1 cellular context compared by ENCODE assay signal in the genomic region with DNA sequence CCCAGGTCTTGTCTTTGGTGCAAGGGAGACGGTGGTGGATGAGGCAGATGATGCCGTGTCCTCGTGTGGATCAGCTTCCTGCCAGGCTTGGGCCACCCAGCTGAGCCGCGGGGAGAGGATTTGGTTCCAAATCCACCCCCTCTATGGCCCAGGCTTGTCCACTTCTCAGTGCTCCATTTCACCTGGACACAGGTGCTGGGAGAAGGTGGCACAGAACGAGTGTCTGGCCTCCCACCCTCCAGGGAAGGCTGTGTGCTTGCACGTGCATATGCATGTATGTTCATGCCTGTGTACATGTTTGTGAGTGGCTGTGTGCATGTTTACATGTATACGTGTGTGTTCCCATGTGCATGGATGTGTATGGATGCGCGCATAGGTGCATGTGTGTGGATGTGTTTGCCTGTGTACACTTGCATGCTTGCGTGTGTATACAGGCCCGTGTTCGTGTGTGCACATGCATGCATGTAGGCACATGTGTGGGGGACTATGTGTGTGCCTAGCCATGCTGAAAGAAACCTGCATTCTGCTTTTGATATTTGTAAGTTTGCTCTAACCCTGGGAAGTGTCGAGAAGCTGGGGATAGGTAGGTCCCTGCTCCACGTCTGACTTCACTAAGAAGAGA.
TF ChIP-seq lines count a peak whose summit lies in the region.

No MANE protein-coding gene starts in this region.

TF ChIP-seq in H1, 55 proteins besides CTCF, POLR2A, EP300 and RAD21:
- no peak for TF ChIP-seq JUN (IDR thresholded peaks at IDR 0.05; ENCODE audit: low read depth, low read length)
- TF ChIP-seq CEBPB (IDR thresholded peaks at IDR 0.05; ENCODE audit: low read depth, low read length): no peak
